Comparison of ENCODE assay signal across 8 cellular contexts in genomic region chr17:63930951-63931575, GRCh38.
DNase-seq lines count a peak whose midpoint lies in the region; ATAC-seq lines count a peak whose summit lies in the region.

No MANE protein-coding gene starts in this region.

- peak overlapping the region; percentile 80 for H3K4me3 ChIP-seq in GM08714 (ENCODE audit: low read length)

- ATAC-seq in HG03108 (IDR thresholded peaks at IDR 0.05; ENCODE audit: unreplicated experiment) = peak; percentile 53
- no peak for ATAC-seq in HG03565 (IDR thresholded peaks at IDR 0.05; ENCODE audit: unreplicated experiment)

- peak; percentile 71 to 72 for DNase-seq in activated CD4-positive, alpha-beta T cell treated with anti-CD3 and anti-CD28 coated beads, Interleukin-2, amount 50 U/mL, for 48 hours
- DNase-seq in globus pallidus (ENCODE audit: low spot score) (peak; percentile 6), NCI-H1694 treated with DMSO at 0.1 percent for 48 hours (lab: John Stamatoyannopoulos, UW) (no peak), kidney glomerular epithelial cell (lab: John Stamatoyannopoulos, UW) (no peak)
- DNase-seq in stimulated activated CD4-positive, alpha-beta T cell treated with anti-CD3 and anti-CD28 coated beads, Interleukin-1b, Interleukin-23, amount 100 ng/mL, for 48 hours = peak; percentile 38

Comparison
In these comparisons a context has a peak if more than half of its experiments do, and no peak if none do; other contexts are left out.
1. DNase-seq: peak in activated CD4-positive, alpha-beta T cell treated with anti-CD3 and anti-CD28 coated beads, Interleukin-2, amount 50 U/mL, for 48 hours (2 of 2), globus pallidus (single experiment) and stimulated activated CD4-positive, alpha-beta T cell treated with anti-CD3 and anti-CD28 coated beads, Interleukin-1b, Interleukin-23, amount 100 ng/mL, for 48 hours (single experiment); none in NCI-H1694 treated with DMSO at 0.1 percent for 48 hours (single experiment) and kidney glomerular epithelial cell (single experiment).